ENCODE assay signal across 22 cellular contexts in the genomic region with DNA sequence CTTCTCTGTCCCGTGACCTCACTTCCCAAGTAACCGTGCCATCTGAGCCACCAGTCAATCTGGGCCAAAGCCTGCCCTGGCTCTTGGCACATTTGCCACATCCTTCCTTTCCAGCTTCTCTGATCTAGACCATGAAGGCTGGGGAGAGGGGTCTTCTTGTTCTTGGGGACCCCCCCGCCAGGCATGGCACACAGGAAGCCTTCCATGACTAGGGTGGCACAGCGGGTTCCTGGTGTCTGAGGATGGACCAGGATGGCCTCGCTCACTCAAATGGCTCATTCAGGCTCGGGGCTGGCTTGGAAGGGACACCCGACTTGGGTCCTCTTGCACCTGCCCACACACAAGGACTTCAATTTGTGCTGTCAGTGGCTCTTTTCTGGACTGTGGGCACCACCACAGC.
DNase-seq lines count a peak whose midpoint lies in the region; ATAC-seq, FAIRE-seq and TF ChIP-seq lines count a peak whose summit lies in the region.
"Had no signal": no experiment of that assay in that cellular context is flagged by ENCODE, and none has a peak within 500 bp of the region (broad histone marks: within the 10 kb centered on the region; RNA-seq: fewer than 3 reads in every experiment).

No MANE protein-coding gene starts in this region.

- no peak for TF ChIP-seq EP300 in HepG2 (IDR thresholded peaks at IDR 0.05; ENCODE audit: low read depth in 2 of 2, low read length in 2 of 2)
- TF ChIP-seq EP300 in HepG2 (CRISPR knock-in tag; IDR thresholded peaks at IDR 0.05; ENCODE audit: borderline replicate concordance), result no peak
- TF ChIP-seq EP300 in gastroesophageal sphincter (IDR thresholded peaks at IDR 0.05), result no peak

- H3K4me2 ChIP-seq in HepG2 (ENCODE audit: low read depth, low read length), result no peak overlapping the region
- H3K4me2 ChIP-seq: BLaER1 had no signal

- TF ChIP-seq POLR2A in right lobe of liver (IDR thresholded peaks at IDR 0.05) (no peak), HepG2 (IDR thresholded peaks at IDR 0.05; ENCODE audit: insufficient read depth in 1 of 2, low read depth in 2 of 2, low read length in 2 of 2) (no peak), spleen (IDR thresholded peaks at IDR 0.05) (no peak), gastroesophageal sphincter (IDR thresholded peaks at IDR 0.05) (no peak)

- H3K4me3 ChIP-seq in right lobe of liver (no peak overlapping the region), HepG2 (replicated peaks in 1 of 3; ENCODE audit: insufficient read depth in 1 of 3, low read depth in 2 of 3, low read length in 3 of 3) (no peak overlapping the region), spleen (no peak overlapping the region), gastroesophageal sphincter (no peak overlapping the region)
- H3K4me3 ChIP-seq: BLaER1, GM23248, K562 had no signal

- TF ChIP-seq RAD21 in HepG2 (CRISPR knock-in tag; IDR thresholded peaks at IDR 0.05), result no peak

- H3K27ac ChIP-seq in right lobe of liver, result no peak overlapping the region
- H3K27ac ChIP-seq in HepG2 (ENCODE audit: extremely low read length, insufficient read depth, low read length), result no peak overlapping the region
- peak overlapping the region; percentile 47 for H3K27ac ChIP-seq in cingulate gyrus (ENCODE audit: low read depth, low read length)
- no peak overlapping the region for H3K27ac ChIP-seq in spleen
- peak overlapping the region in 1 of 4 donors; percentile 1 for H3K27ac ChIP-seq in gastroesophageal sphincter
- H3K27ac ChIP-seq: BLaER1, GM23248 had no signal

- H3K36me3 ChIP-seq in right lobe of liver (peaks cover 0 to 11% (median 1%) of the 10 kb centered on the region in 4 donors), HepG2 (replicated peaks in 1 of 2; ENCODE audit: control insufficient read depth in 1 of 2, insufficient read depth in 2 of 2, low read length in 2 of 2) (peaks cover 8 to 35% of the 10 kb centered on the region in 2 experiments; a peak in 4 of 5 replicates), spleen (peaks cover 0 to 92% (median 32%) of the 10 kb centered on the region in 6 donors), gastroesophageal sphincter (peaks cover 0 to 71% of the 10 kb centered on the region in 2 donors)

- no peak for FAIRE-seq in HepG2 (lab: Jason Lieb, UNC)
- FAIRE-seq: A204.1, G401.6, K562 had no signal

- no peak overlapping the region for H3K9ac ChIP-seq in HepG2 (ENCODE audit: insufficient read depth, low read depth, low read length)
- H3K9ac ChIP-seq: BLaER1, GM23248 had no signal

- POLR2A ChIA-PET in HepG2 (lab: Yijun Ruan, JAX), result no interaction called here

- H3K27me3 ChIP-seq in right lobe of liver (no peaks in the 10 kb centered on the region), HepG2 (ENCODE audit: control insufficient read depth in 1 of 2, insufficient read depth in 2 of 2, low read length in 2 of 2) (no peaks in the 10 kb centered on the region), spleen (replicated peaks in 1 of 7) (no peaks in the 10 kb centered on the region), gastroesophageal sphincter (no peaks in the 10 kb centered on the region)
- H3K27me3 ChIP-seq: BLaER1 had no signal

- TF ChIP-seq CTCF in right lobe of liver (IDR thresholded peaks at IDR 0.05) (no peak), HepG2 (CRISPR knock-in tag; IDR thresholded peaks at IDR 0.05) (no peak), spleen (IDR thresholded peaks at IDR 0.05 in 8 of 11, conservative IDR thresholded peaks at IDR 0.05 in 3 of 11) (no peak), gastroesophageal sphincter (IDR thresholded peaks at IDR 0.05) (no peak)

- no peak overlapping the region for H2AFZ ChIP-seq in HepG2 (ENCODE audit: low read length)
- H2AFZ ChIP-seq: GM23248 had no signal

- H3K4me1 ChIP-seq in right lobe of liver (no peaks in the 10 kb centered on the region), HepG2 (ENCODE audit: insufficient read depth, low read length) (no peaks in the 10 kb centered on the region), spleen (peaks cover 7 to 41% (median 16%) of the 10 kb centered on the region in 6 donors), gastroesophageal sphincter (peaks cover 0 to 24% (median 11%) of the 10 kb centered on the region in 3 donors)

- 92% methylated on average over 2 of the region's 7 CpGs for WGBS in right lobe of liver (ENCODE audit: insufficient coverage, low coverage, low lambda C conversion rate, missing lambda C conversion rate)
- 92% methylated on average over 3 of the region's 7 CpGs for WGBS in HepG2 (ENCODE audit: low lambda C conversion rate)
- WGBS in spleen, 5 donors, result 86 to 94% (median 89%) methylated on average over 7 of the region's 7 CpGs
- WGBS in gastroesophageal sphincter (ENCODE audit: low coverage in 1 of 2), 2 donors, result 90% methylated on average over 2 of the region's 7 CpGs; no CpG with 5 or more reads in 1 of the 2 donors

- intact Hi-C loops in right lobe of liver (cut with DNase I) (no loop called here), HepG2 (cut with micrococcal nuclease; ENCODE audit: unreplicated experiment) (no loop called here), spleen (cut with DNase I; ENCODE audit: low total_unique reads) (no loop called here)

- no peak for ATAC-seq in right lobe of liver
- no peak for ATAC-seq in HepG2
- ATAC-seq in gastroesophageal sphincter, result no peak
- ATAC-seq: K562 had no signal

- no TSS peak for BruUV-seq in HepG2 (replicated peaks; lab: Mats Ljungman, UMichigan)

- CTCF ChIA-PET in HepG2 (lab: Yijun Ruan, JAX; ENCODE audit: low intra/inter-chr PET ratio, low total read pairs), result no interaction called here

- no peaks in the 10 kb centered on the region for H3K9me3 ChIP-seq in right lobe of liver
- no peaks in the 10 kb centered on the region for H3K9me3 ChIP-seq in HepG2 (ENCODE audit: low read length)
- no peaks in the 10 kb centered on the region for H3K9me3 ChIP-seq in spleen
- no peaks in the 10 kb centered on the region for H3K9me3 ChIP-seq in gastroesophageal sphincter
- H3K9me3 ChIP-seq: BLaER1 had no signal

- H4K20me1 ChIP-seq in HepG2 (ENCODE audit: insufficient read depth, low read length), result no peaks in the 10 kb centered on the region

- in situ Hi-C loops in HepG2 (cut with HindIII; ENCODE audit: extremely low pct_ligation_motif_present, low pct_unique_long_range_greater_than_20kb), result no loop called here

- peak in 2 of 3 donors; percentile 14 to 23 for DNase-seq in right lobe of liver
- no peak for DNase-seq in HepG2 (ENCODE audit: low spot score)
- DNase-seq in spleen, result peak; percentile 42
- no peak for DNase-seq in NCI-H1694 (lab: John Stamatoyannopoulos, UW)
- no peak for DNase-seq in activated CD8-positive, alpha-beta memory T cell treated with anti-CD3 and anti-CD28 coated beads for 24 hours
- DNase-seq: CD4-positive, alpha-beta memory T cell; COR-L47; GM23248; H7; Kasumi-1; NCI-H1105; NCI-H1436 treated with DMSO at 0.1 percent for 48 hours; NCI-H1930; NCI-H526 treated with DMSO at 0.1 percent for 48 hours; RPMI8226; SHP77 had no signal

- H3K79me2 ChIP-seq in HepG2 (ENCODE audit: insufficient read depth, low read length), result no peaks in the 10 kb centered on the region

TF ChIP-seq in HepG2, 621 proteins besides CTCF, POLR2A, EP300 and RAD21:
- no peak for TF ChIP-seq MAFG (CRISPR knock-in tag; IDR thresholded peaks at IDR 0.05)
- no peak for TF ChIP-seq TEAD3 (CRISPR knock-in tag; optimal IDR thresholded peaks at IDR 0.05; ENCODE audit: borderline replicate concordance)
- TF ChIP-seq SOX6 (IDR thresholded peaks at IDR 0.05), result no peak
- TF ChIP-seq SOX6 (CRISPR knock-in tag; IDR thresholded peaks at IDR 0.05), result no peak
- TF ChIP-seq ZNF543 (CRISPR knock-in tag; IDR thresholded peaks at IDR 0.05), result no peak

Comparison
In these comparisons a context has a peak if more than half of its experiments do, and no peak if none do; other contexts are left out.
1. DNase-seq: peak in right lobe of liver (2 of 3) and spleen (single experiment); none in HepG2 (single experiment), NCI-H1694 (single experiment) and activated CD8-positive, alpha-beta memory T cell treated with anti-CD3 and anti-CD28 coated beads for 24 hours (single experiment).